ENCODE assay signal across 19 cellular contexts in genomic region chr3:141375381-141376301, GRCh38. TPM values are rescaled to one million over a fixed set of nuclear protein-coding genes. Genes with fewer than 3 reads are reported as not detected.
DNase-seq lines count a peak whose midpoint lies in the region; ATAC-seq, FAIRE-seq and TF ChIP-seq lines count a peak whose summit lies in the region.
"Had no signal": no experiment of that assay in that cellular context is flagged by ENCODE, and none has a peak within 500 bp of the region (broad histone marks: within the 10 kb centered on the region; RNA-seq: fewer than 3 reads in every experiment).

No MANE protein-coding gene starts in this region.

- peak; percentile 22 for ATAC-seq in activated CD8-positive, alpha-beta memory T cell treated with anti-CD3 and anti-CD28 coated beads, Interleukin-2, amount 10 ng/mL, durations not matched to agents 7 days and 5 days
- no peak for ATAC-seq in SK-N-SH treated with all-trans-retinoic acid at 6 μM for 48 hours
- ATAC-seq: gastroesophageal sphincter, left colon had no signal

- peak; percentile 70 for FAIRE-seq in GM19239 (lab: Jason Lieb, UNC)

- intact Hi-C loops in activated CD4-positive, alpha-beta memory T cell treated with anti-CD3 and anti-CD28 coated beads for 36 hours (cut with micrococcal nuclease) = loop anchor here (2.0 kb wide), 1 partner anchor 139 kb away; no protein-coding TSS in a partner anchor
- intact Hi-C loops in tibial artery (cut with DNase I; ENCODE audit: low total_unique reads) = no loop called here

- no peak overlapping the region for H3K4me3 Mint-ChIP-seq in activated CD8-positive, alpha-beta memory T cell treated with anti-CD3 and anti-CD28 coated beads, Interleukin-2, amount 10 ng/mL, durations not matched to agents 7 days and 5 days
- H3K4me3 Mint-ChIP-seq in activated CD4-positive, alpha-beta memory T cell treated with anti-CD3 and anti-CD28 coated beads for 36 hours = no peak overlapping the region
- no peak overlapping the region for H3K4me3 Mint-ChIP-seq in neural progenitor cell

- H3K9ac ChIP-seq in neural progenitor cell = no peak overlapping the region

- no peaks in the 10 kb centered on the region for H3F3A ChIP-seq in neural progenitor cell (ENCODE audit: low read depth)

- H4K20me1 ChIP-seq in neural progenitor cell (ENCODE audit: low read depth) = no peaks in the 10 kb centered on the region

- no peak overlapping the region for H3K4me2 ChIP-seq in neural progenitor cell

- H3K9me3 ChIP-seq in neural progenitor cell (ENCODE audit: low read depth) (no peaks in the 10 kb centered on the region), tibial artery (no peaks in the 10 kb centered on the region)
- H3K9me3 ChIP-seq: gastroesophageal sphincter, SJCRH30, uterus had no signal

- H3K27me3 ChIP-seq in neural progenitor cell (no peaks in the 10 kb centered on the region), tibial artery (no peaks in the 10 kb centered on the region)
- H3K27me3 ChIP-seq: gastroesophageal sphincter, SJCRH30, uterus had no signal

- peak overlapping the region; percentile 86 for H3K27ac Mint-ChIP-seq in activated CD8-positive, alpha-beta memory T cell treated with anti-CD3 and anti-CD28 coated beads, Interleukin-2, amount 10 ng/mL, durations not matched to agents 7 days and 5 days
- peak overlapping the region; percentile 72 for H3K27ac Mint-ChIP-seq in activated CD4-positive, alpha-beta memory T cell treated with anti-CD3 and anti-CD28 coated beads for 36 hours
- peak overlapping the region; percentile 89 for H3K27ac Mint-ChIP-seq in neural progenitor cell

- H3K4me3 ChIP-seq in neural progenitor cell = no peak overlapping the region
- H3K4me3 ChIP-seq in tibial artery = no peak overlapping the region
- H3K4me3 ChIP-seq: coronary artery, gastroesophageal sphincter, SJCRH30, uterus had no signal

- H3K36me3 ChIP-seq in neural progenitor cell (no peaks in the 10 kb centered on the region), tibial artery (peaks cover 8 to 20% (median 14%) of the 10 kb centered on the region in 3 donors)
- H3K36me3 ChIP-seq: uterus had no signal

- no peaks in the 10 kb centered on the region for H3K79me2 ChIP-seq in neural progenitor cell (ENCODE audit: low read depth)

- H3K4me1 Mint-ChIP-seq in activated CD8-positive, alpha-beta memory T cell treated with anti-CD3 and anti-CD28 coated beads, Interleukin-2, amount 10 ng/mL, durations not matched to agents 7 days and 5 days = peaks cover 81% of the 10 kb centered on the region
- peaks cover 78% of the 10 kb centered on the region for H3K4me1 Mint-ChIP-seq in activated CD4-positive, alpha-beta memory T cell treated with anti-CD3 and anti-CD28 coated beads for 36 hours (ENCODE audit: low read depth)
- peaks cover 27% of the 10 kb centered on the region for H3K4me1 Mint-ChIP-seq in neural progenitor cell

- in situ Hi-C loops in ACHN (cut with HindIII; ENCODE audit: low pct_ligation_motif_present, low pct_unique_long_range_greater_than_20kb, low sequenced_read_pairs) = no loop called here

- H2AFZ ChIP-seq in neural progenitor cell (replicated peaks) = no peak overlapping the region

- POLR2A ChIA-PET in activated CD4-positive, alpha-beta memory T cell treated with anti-CD3 and anti-CD28 coated beads for 36 hours (lab: Charles Lee) = interaction anchor here (0.7 to 1.6 kb wide), 4 partner anchors 9 to 36 kb away, joined by 3 to 4 read pairs (median 4); no protein-coding TSS in a partner anchor

- H3K4me1 ChIP-seq in neural progenitor cell (peaks cover 13% of the 10 kb centered on the region), tibial artery (peaks cover 0 to 52% (median 22%) of the 10 kb centered on the region in 4 donors)
- H3K4me1 ChIP-seq: SJCRH30, uterus had no signal

- no peaks in the 10 kb centered on the region for H3K27me3 Mint-ChIP-seq in activated CD8-positive, alpha-beta memory T cell treated with anti-CD3 and anti-CD28 coated beads, Interleukin-2, amount 10 ng/mL, durations not matched to agents 7 days and 5 days
- no peaks in the 10 kb centered on the region for H3K27me3 Mint-ChIP-seq in activated CD4-positive, alpha-beta memory T cell treated with anti-CD3 and anti-CD28 coated beads for 36 hours
- peaks cover 3% of the 10 kb centered on the region for H3K27me3 Mint-ChIP-seq in neural progenitor cell (ENCODE audit: insufficient read depth, low read depth)

- peaks cover 3% of the 10 kb centered on the region for H3K36me3 Mint-ChIP-seq in activated CD8-positive, alpha-beta memory T cell treated with anti-CD3 and anti-CD28 coated beads, Interleukin-2, amount 10 ng/mL, durations not matched to agents 7 days and 5 days
- peaks cover 3% of the 10 kb centered on the region for H3K36me3 Mint-ChIP-seq in activated CD4-positive, alpha-beta memory T cell treated with anti-CD3 and anti-CD28 coated beads for 36 hours
- peaks cover 27% of the 10 kb centered on the region for H3K36me3 Mint-ChIP-seq in neural progenitor cell

- TF ChIP-seq CTCF in neural progenitor cell (IDR thresholded peaks at IDR 0.05) (no peak), tibial artery (IDR thresholded peaks at IDR 0.05) (no peak)

- H3K27ac ChIP-seq in neural progenitor cell (no peak overlapping the region), tibial artery (no peak overlapping the region)
- H3K27ac ChIP-seq: coronary artery, gastroesophageal sphincter, SJCRH30, uterus had no signal

- peak; percentile 61 for DNase-seq in activated CD8-positive, alpha-beta memory T cell treated with anti-CD3 and anti-CD28 coated beads, Interleukin-2, amount 10 ng/mL, durations not matched to agents 7 days and 5 days
- no peak for DNase-seq in activated CD8-positive, alpha-beta memory T cell treated with anti-CD3 and anti-CD28 coated beads, Interleukin-2, amount 50 U/mL, for 4 hours
- DNase-seq in GM19239 (ENCODE audit: insufficient read length, low spot score) (no peak), neural progenitor cell (ENCODE audit: low spot score) (no peak), ACHN (no peak), tibial artery (no peak)
- DNase-seq in activated CD4-positive, alpha-beta memory T cell treated with anti-CD3 and anti-CD28 coated beads for 36 hours = no peak
- DNase-seq: activated CD8-positive, alpha-beta memory T cell treated with anti-CD3 and anti-CD28 coated beads for 24 hours; activated gamma-delta T cell treated with Interleukin-2 at 50 U/mL for 16 hours; left colon; NCI-H2029 treated with DMSO at 0.1 percent for 48 hours; NCI-H510A; retina; SJCRH30; stimulated activated CD4-positive, alpha-beta T cell treated with anti-CD3 and anti-CD28 coated beads, Interleukin-15, amount 100 ng/mL, for 24 hours; uterus had no signal

- CTCF ChIA-PET in activated CD8-positive, alpha-beta memory T cell treated with anti-CD3 and anti-CD28 coated beads, Interleukin-2, amount 10 ng/mL, durations not matched to agents 7 days and 5 days (lab: Charles Lee) = interaction anchor here (0.7 to 4.2 kb wide), 9 partner anchors 8 to 76 kb away, joined by 3 to 19 read pairs (median 5); no protein-coding TSS in a partner anchor
- CTCF ChIA-PET in activated CD4-positive, alpha-beta memory T cell treated with anti-CD3 and anti-CD28 coated beads for 36 hours (lab: Charles Lee) = interaction anchor here (1.0 to 1.9 kb wide), 4 partner anchors 11 to 66 kb away, joined by 3 to 5 read pairs (median 4); no protein-coding TSS in a partner anchor

- no peaks in the 10 kb centered on the region for H3K9me3 Mint-ChIP-seq in activated CD8-positive, alpha-beta memory T cell treated with anti-CD3 and anti-CD28 coated beads, Interleukin-2, amount 10 ng/mL, durations not matched to agents 7 days and 5 days (ENCODE audit: low read depth)
- H3K9me3 Mint-ChIP-seq in activated CD4-positive, alpha-beta memory T cell treated with anti-CD3 and anti-CD28 coated beads for 36 hours = no peaks in the 10 kb centered on the region
- no peaks in the 10 kb centered on the region for H3K9me3 Mint-ChIP-seq in neural progenitor cell

TF ChIP-seq in SK-N-SH treated with all-trans-retinoic acid at 6 μM for 48 hours, 23 proteins besides CTCF, POLR2A, EP300 and RAD21 (continues in another document):
- TF ChIP-seq, protein P1, sequence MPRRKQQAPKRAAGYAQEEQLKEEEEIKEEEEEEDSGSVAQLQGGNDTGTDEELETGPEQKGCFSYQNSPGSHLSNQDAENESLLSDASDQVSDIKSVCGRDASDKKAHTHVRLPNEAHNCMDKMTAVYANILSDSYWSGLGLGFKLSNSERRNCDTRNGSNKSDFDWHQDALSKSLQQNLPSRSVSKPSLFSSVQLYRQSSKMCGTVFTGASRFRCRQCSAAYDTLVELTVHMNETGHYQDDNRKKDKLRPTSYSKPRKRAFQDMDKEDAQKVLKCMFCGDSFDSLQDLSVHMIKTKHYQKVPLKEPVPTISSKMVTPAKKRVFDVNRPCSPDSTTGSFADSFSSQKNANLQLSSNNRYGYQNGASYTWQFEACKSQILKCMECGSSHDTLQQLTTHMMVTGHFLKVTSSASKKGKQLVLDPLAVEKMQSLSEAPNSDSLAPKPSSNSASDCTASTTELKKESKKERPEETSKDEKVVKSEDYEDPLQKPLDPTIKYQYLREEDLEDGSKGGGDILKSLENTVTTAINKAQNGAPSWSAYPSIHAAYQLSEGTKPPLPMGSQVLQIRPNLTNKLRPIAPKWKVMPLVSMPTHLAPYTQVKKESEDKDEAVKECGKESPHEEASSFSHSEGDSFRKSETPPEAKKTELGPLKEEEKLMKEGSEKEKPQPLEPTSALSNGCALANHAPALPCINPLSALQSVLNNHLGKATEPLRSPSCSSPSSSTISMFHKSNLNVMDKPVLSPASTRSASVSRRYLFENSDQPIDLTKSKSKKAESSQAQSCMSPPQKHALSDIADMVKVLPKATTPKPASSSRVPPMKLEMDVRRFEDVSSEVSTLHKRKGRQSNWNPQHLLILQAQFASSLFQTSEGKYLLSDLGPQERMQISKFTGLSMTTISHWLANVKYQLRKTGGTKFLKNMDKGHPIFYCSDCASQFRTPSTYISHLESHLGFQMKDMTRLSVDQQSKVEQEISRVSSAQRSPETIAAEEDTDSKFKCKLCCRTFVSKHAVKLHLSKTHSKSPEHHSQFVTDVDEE (CRISPR knock-in tag; IDR thresholded peaks at IDR 0.05) = no peak
- TF ChIP-seq GLIS3 (CRISPR knock-in tag; IDR thresholded peaks at IDR 0.05) = no peak
- no peak for TF ChIP-seq ZC3H10 (CRISPR knock-in tag; IDR thresholded peaks at IDR 0.05)
- TF ChIP-seq TCF4 (CRISPR knock-in tag; IDR thresholded peaks at IDR 0.05; ENCODE audit: borderline replicate concordance) = no peak
- TF ChIP-seq CSDC2 (CRISPR knock-in tag; IDR thresholded peaks at IDR 0.05) = no peak

RNA-seq across cellular contexts. Expression of gene ZBTB38, which starts 7.3 kb away (rescaled TPM):
- 10 to 100 TPM; 42.5 to 49.4 TPM for total RNA-seq in activated CD8-positive, alpha-beta memory T cell treated with anti-CD3 and anti-CD28 coated beads, Interleukin-2, amount 10 ng/mL, durations not matched to agents 7 days and 5 days
- total RNA-seq in activated CD4-positive, alpha-beta memory T cell treated with anti-CD3 and anti-CD28 coated beads for 36 hours = 10 to 100 TPM; 64.7 to 66.4 TPM
- 16.9 and 24.5 TPM in 2 replicates for total RNA-seq in neural progenitor cell (ENCODE audit: low replicate concordance)
